9 cellular contexts compared by ENCODE assay signal in genomic region chr15:84983711-84984110, GRCh38. TPM values are rescaled to one million over a fixed set of nuclear protein-coding genes. Genes with fewer than 3 reads are reported as not detected.
DNase-seq lines count a peak whose midpoint lies in the region; ATAC-seq and TF ChIP-seq lines count a peak whose summit lies in the region.
"Had no signal": no experiment of that assay in that cellular context is flagged by ENCODE, and none has a peak within 500 bp of the region (broad histone marks: within the 10 kb centered on the region; RNA-seq: fewer than 3 reads in every experiment).

No MANE protein-coding gene starts in this region.

- peaks cover 56% of the 10 kb centered on the region for H3K4me1 Mint-ChIP-seq in CD8-positive, alpha-beta T cell (ENCODE audit: low read depth)
- H3K4me1 Mint-ChIP-seq in effector memory CD8-positive, alpha-beta T cell (ENCODE audit: low read depth in 2 of 2): peaks cover 21 to 34% of the 10 kb centered on the region in 2 donors
- H3K4me1 Mint-ChIP-seq in progenitor cell of endocrine pancreas (ENCODE audit: low read depth): peaks cover 32% of the 10 kb centered on the region

- CTCF ChIA-PET in CD8-positive, alpha-beta T cell (lab: Charles Lee): no interaction called here

- no peaks in the 10 kb centered on the region for H3K36me3 ChIP-seq in CD8-positive, alpha-beta T cell (ENCODE audit: insufficient read depth, low read length)

- no peak for ATAC-seq in CD8-positive, alpha-beta T cell
- ATAC-seq in effector memory CD8-positive, alpha-beta T cell (replicated peaks): no peak
- ATAC-seq in HG03354 (IDR thresholded peaks at IDR 0.05; ENCODE audit: poor library complexity, severe bottlenecking, unreplicated experiment) (no peak), HG03457 (IDR thresholded peaks at IDR 0.05; ENCODE audit: unreplicated experiment) (no peak), HG02852 (IDR thresholded peaks at IDR 0.05; ENCODE audit: unreplicated experiment) (no peak)

- peak overlapping the region; percentile 37 for H3K27ac Mint-ChIP-seq in CD8-positive, alpha-beta T cell
- peak overlapping the region in 1 of 2 donors; percentile 35 for H3K27ac Mint-ChIP-seq in effector memory CD8-positive, alpha-beta T cell
- H3K27ac Mint-ChIP-seq in progenitor cell of endocrine pancreas: no peak overlapping the region

- H3K4me3 Mint-ChIP-seq in CD8-positive, alpha-beta T cell: peak overlapping the region; percentile 95
- H3K4me3 Mint-ChIP-seq in effector memory CD8-positive, alpha-beta T cell: peak overlapping the region; percentile 87 to 88
- H3K4me3 Mint-ChIP-seq in progenitor cell of endocrine pancreas (ENCODE audit: low read depth): peak overlapping the region; percentile 28

- peaks cover 23% of the 10 kb centered on the region for H3K4me1 ChIP-seq in CD8-positive, alpha-beta T cell (ENCODE audit: insufficient read depth, low read length)

- no peaks in the 10 kb centered on the region for H3K9me3 ChIP-seq in CD8-positive, alpha-beta T cell (ENCODE audit: low read length)

- H3K36me3 Mint-ChIP-seq in CD8-positive, alpha-beta T cell: peaks cover 7% of the 10 kb centered on the region
- peaks cover 33% of the 10 kb centered on the region for H3K36me3 Mint-ChIP-seq in effector memory CD8-positive, alpha-beta T cell (ENCODE audit: insufficient read depth)
- peaks cover 2% of the 10 kb centered on the region for H3K36me3 Mint-ChIP-seq in progenitor cell of endocrine pancreas (ENCODE audit: insufficient read depth)

- no peaks in the 10 kb centered on the region for H3K27me3 Mint-ChIP-seq in CD8-positive, alpha-beta T cell (ENCODE audit: low read depth)
- H3K27me3 Mint-ChIP-seq in effector memory CD8-positive, alpha-beta T cell: no peaks in the 10 kb centered on the region
- H3K27me3 Mint-ChIP-seq in progenitor cell of endocrine pancreas: peaks cover 31% of the 10 kb centered on the region

- no peak for DNase-seq in CD8-positive, alpha-beta T cell
- peak; percentile 8 for DNase-seq in NCI-H69 (lab: John Stamatoyannopoulos, UW)
- DNase-seq in effector memory CD8-positive, alpha-beta T cell: no peak
- no peak for DNase-seq in progenitor cell of endocrine pancreas (ENCODE audit: low spot score, unreplicated experiment)
- DNase-seq in activated CD4-positive, alpha-beta T cell treated with anti-CD3 and anti-CD28 coated beads for 48 hours: no peak
- DNase-seq: stimulated activated CD4-positive, alpha-beta T cell treated with anti-CD3 and anti-CD28 coated beads, Interleukin-12 subunit alpha, Interleukin-12 subunit beta, amount 100 ng/mL, for 4 hours had no signal

- intact Hi-C loops in CD8-positive, alpha-beta T cell (cut with DNase I, micrococcal nuclease): loop anchor here (2.0 to 10.0 kb wide), 7 partner anchors 49 to 809 kb away; partner anchors contain the start of genes SEC11A (in 2 of the 2), KLHL25 (in 1 of the 2) and ZSCAN2 (in 1 of the 2)

- H3K4me3 ChIP-seq in CD8-positive, alpha-beta T cell (ENCODE audit: low read depth, low read length): no peak overlapping the region

- no peak overlapping the region for H3K27ac ChIP-seq in CD8-positive, alpha-beta T cell (ENCODE audit: low read depth, low read length)

- no peaks in the 10 kb centered on the region for H3K27me3 ChIP-seq in CD8-positive, alpha-beta T cell (ENCODE audit: insufficient read depth, low read length)

- POLR2A ChIA-PET in CD8-positive, alpha-beta T cell (lab: Charles Lee): no interaction called here

- TF ChIP-seq CTCF in CD8-positive, alpha-beta T cell (IDR thresholded peaks at IDR 0.05): no peak
- TF ChIP-seq CTCF in progenitor cell of endocrine pancreas (IDR thresholded peaks at IDR 0.05; ENCODE audit: unreplicated experiment): no peak

- H3K9me3 Mint-ChIP-seq in CD8-positive, alpha-beta T cell: no peaks in the 10 kb centered on the region
- H3K9me3 Mint-ChIP-seq in effector memory CD8-positive, alpha-beta T cell: no peaks in the 10 kb centered on the region
- peaks cover 4% of the 10 kb centered on the region for H3K9me3 Mint-ChIP-seq in progenitor cell of endocrine pancreas (ENCODE audit: low read depth)

RNA-seq across cellular contexts. Expression of gene PDE8A, which starts 2.1 kb away (rescaled TPM):
- 10 to 100 TPM; 16.4 to 19.7 TPM for total RNA-seq in CD8-positive, alpha-beta T cell
- total RNA-seq in progenitor cell of endocrine pancreas: 24.5 and 28.8 TPM in 2 replicates

Comparison
In these comparisons a context has a peak if more than half of its experiments do, and no peak if none do; other contexts are left out.
1. H3K4me3 Mint-ChIP-seq: peak in every context shown above with its lines; median percentile 95 in CD8-positive, alpha-beta T cell; 88 in effector memory CD8-positive, alpha-beta T cell; 28 in progenitor cell of endocrine pancreas.